8 cellular contexts compared by ENCODE assay signal in the genomic region with DNA sequence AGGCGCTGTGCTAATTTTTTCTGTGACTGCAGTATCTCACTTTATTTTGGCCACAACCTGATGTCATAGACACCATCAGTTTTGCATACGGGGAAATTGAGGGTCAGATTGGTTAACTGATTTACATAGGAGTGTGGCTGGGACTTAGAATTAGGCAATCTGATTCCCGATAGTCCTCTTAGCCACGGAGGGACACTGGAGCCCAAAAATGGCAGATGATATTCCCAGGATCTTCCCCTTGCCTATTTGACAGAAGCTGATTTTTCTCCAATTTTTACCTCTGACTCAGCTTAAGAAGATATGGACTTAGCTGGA. TPM values are rescaled to one million over a fixed set of nuclear protein-coding genes. Genes with fewer than 3 reads are reported as not detected.
DNase-seq lines count a peak whose midpoint lies in the region; FAIRE-seq and TF ChIP-seq lines count a peak whose summit lies in the region.

No MANE protein-coding gene starts in this region.

- H3K4me1 ChIP-seq in PC-9 (replicated peaks; ENCODE audit: insufficient read depth), result peaks cover 67% of the 10 kb centered on the region
- peaks cover 0 to 3% of the 10 kb centered on the region in 2 donors for H3K4me1 ChIP-seq in esophagus (ENCODE audit: control insufficient read depth in 2 of 2, insufficient read depth in 2 of 2, low read length in 1 of 2)
- H3K4me1 ChIP-seq in prostate gland (replicated peaks), result peaks cover 8% of the 10 kb centered on the region

- H3F3A ChIP-seq in PC-9 (ENCODE audit: insufficient read depth, low read depth), result peaks cover 28% of the 10 kb centered on the region

- POLR2A ChIA-PET in PC-9 (lab: Charles Lee; ENCODE audit: unreplicated experiment), result no interaction called here

- H3K4me2 ChIP-seq in PC-9, result peak overlapping the region; percentile 97

- peaks cover 24% of the 10 kb centered on the region for H4K20me1 ChIP-seq in PC-9 (ENCODE audit: insufficient read depth)

- WGBS in esophagus, 2 donors, result 5 to 12% methylated on average over 4 of the region's 4 CpGs
- 3% methylated on average over 4 of the region's 4 CpGs for whole genome bisulfite sequencing in prostate gland

- no peak for TF ChIP-seq POLR2A in prostate gland (IDR thresholded peaks at IDR 0.05)

- H3K4me1 Mint-ChIP-seq in activated CD4-positive, alpha-beta T cell treated with anti-CD3 and anti-CD28 coated beads, Interleukin-2, amount 10 ng/mL, durations not matched to agents 24 days and 14 days, result peaks cover 52% of the 10 kb centered on the region

- TF ChIP-seq CTCF in PC-9 (conservative IDR thresholded peaks at IDR 0.05) (no peak), prostate gland (IDR thresholded peaks at IDR 0.05) (no peak)

- H3K79me2 ChIP-seq in PC-9 (ENCODE audit: low read depth), result peaks cover 56% of the 10 kb centered on the region

- H3K9me3 ChIP-seq in PC-9 (ENCODE audit: insufficient read depth, low read depth) (no peaks in the 10 kb centered on the region), esophagus (ENCODE audit: control insufficient read depth in 2 of 2, insufficient read depth in 1 of 2, low read depth in 1 of 2, low read length in 1 of 2) (no peaks in the 10 kb centered on the region), prostate gland (no peaks in the 10 kb centered on the region)

- H3K4me3 ChIP-seq in PC-9 (peak overlapping the region; percentile 84), esophagus (ENCODE audit: low read depth in 1 of 2, low read length in 2 of 2) (peak overlapping the region; percentile 29 to 78), prostate gland (peak overlapping the region; percentile 92 to 94)

- H3K27ac ChIP-seq in PC-9 (no peak overlapping the region), esophagus (ENCODE audit: low read depth in 2 of 2, low read length in 1 of 2) (no peak overlapping the region), prostate gland (peak overlapping the region; percentile 87 to 88)

- peak; percentile 63 for DNase-seq in activated CD4-positive, alpha-beta T cell treated with anti-CD3 and anti-CD28 coated beads, Interleukin-2, amount 10 ng/mL, durations not matched to agents 24 days and 14 days
- DNase-seq in activated CD4-positive, alpha-beta T cell treated with anti-CD3 and anti-CD28 coated beads for 4 hours, result no peak
- no peak for DNase-seq in PC-9
- DNase-seq in prostate gland (ENCODE audit: low spot score), result no peak
- no peak for DNase-seq in cerebellar nuclear complex (lab: John Stamatoyannopoulos, UW)
- DNase-seq in NCI-H2171 (lab: John Stamatoyannopoulos, UW), result no peak
- no peak for DNase-seq in HTR-8/SVneo (ENCODE audit: insufficient read length, low spot score)

- peaks cover 18% of the 10 kb centered on the region for H3K36me3 Mint-ChIP-seq in activated CD4-positive, alpha-beta T cell treated with anti-CD3 and anti-CD28 coated beads, Interleukin-2, amount 10 ng/mL, durations not matched to agents 24 days and 14 days (ENCODE audit: low read depth)

- H2AFZ ChIP-seq in PC-9, result 0 out of 2 replicates have a peak overlapping the region, but pooled peaks have one; percentile 91

- BruUV-seq in PC-9 (replicated peaks; lab: Mats Ljungman, UMichigan), result no TSS peak

- no peaks in the 10 kb centered on the region for H3K9me2 ChIP-seq in PC-9 (ENCODE audit: insufficient read depth)

- peaks cover 6% of the 10 kb centered on the region for H3K36me3 ChIP-seq in PC-9 (ENCODE audit: low read depth)
- H3K36me3 ChIP-seq in esophagus (ENCODE audit: control insufficient read depth in 2 of 2, insufficient read depth in 2 of 2, low read length in 1 of 2), result no peaks in the 10 kb centered on the region
- no peaks in the 10 kb centered on the region for H3K36me3 ChIP-seq in prostate gland

- H3K27me3 Mint-ChIP-seq in activated CD4-positive, alpha-beta T cell treated with anti-CD3 and anti-CD28 coated beads, Interleukin-2, amount 10 ng/mL, durations not matched to agents 24 days and 14 days, result no peaks in the 10 kb centered on the region

- H3K27ac Mint-ChIP-seq in activated CD4-positive, alpha-beta T cell treated with anti-CD3 and anti-CD28 coated beads, Interleukin-2, amount 10 ng/mL, durations not matched to agents 24 days and 14 days, result peak overlapping the region; percentile 69

- H3K4me3 Mint-ChIP-seq in activated CD4-positive, alpha-beta T cell treated with anti-CD3 and anti-CD28 coated beads, Interleukin-2, amount 10 ng/mL, durations not matched to agents 24 days and 14 days, result peak overlapping the region; percentile 75

- no peak for FAIRE-seq in HTR-8/SVneo (lab: Jason Lieb, UNC)

- no peaks in the 10 kb centered on the region for H3K27me3 ChIP-seq in PC-9 (ENCODE audit: insufficient read depth, low read depth)
- H3K27me3 ChIP-seq in esophagus (ENCODE audit: control insufficient read depth in 1 of 2, insufficient read depth in 2 of 2, low read length in 2 of 2), result no peaks in the 10 kb centered on the region
- H3K27me3 ChIP-seq in prostate gland (replicated peaks; ENCODE audit: insufficient read depth), result no peaks in the 10 kb centered on the region

- CTCF ChIA-PET in PC-9 (lab: Charles Lee), result interaction anchor here (0.5 to 0.6 kb wide), 3 partner anchors 15 to 444 kb away, joined by 3 to 23 read pairs (median 3); partner anchors contain the start of gene CRLF3

- intact Hi-C loops in activated CD4-positive, alpha-beta T cell treated with anti-CD3 and anti-CD28 coated beads, Interleukin-2, amount 10 ng/mL, durations not matched to agents 24 days and 14 days (cut with micrococcal nuclease), result loop anchor here (2.0 kb wide), 1 partner anchor 39 kb away; no protein-coding TSS in a partner anchor
- intact Hi-C loops in PC-9 (cut with micrococcal nuclease; ENCODE audit: unreplicated experiment) (no loop called here), prostate gland (cut with DNase I) (no loop called here)

- no peaks in the 10 kb centered on the region for H3K9me3 Mint-ChIP-seq in activated CD4-positive, alpha-beta T cell treated with anti-CD3 and anti-CD28 coated beads, Interleukin-2, amount 10 ng/mL, durations not matched to agents 24 days and 14 days

RNA-seq across cellular contexts. Expression of gene CPD, which starts 1.3 kb away (rescaled TPM):
- 26.6 and 33.4 TPM in 2 replicates for total RNA-seq in activated CD4-positive, alpha-beta T cell treated with anti-CD3 and anti-CD28 coated beads, Interleukin-2, amount 10 ng/mL, durations not matched to agents 24 days and 14 days
- total RNA-seq in PC-9 (2021) (44.7 and 55.0 TPM in 2 replicates), prostate gland (100 to 1,000 TPM; 102 to 126 TPM)
- polyA plus RNA-seq in esophagus, result 1 to 10 TPM; 3.0 to 5.1 TPM

RNA-seq across cellular contexts. Expression of gene TMIGD1, which starts 46.2 kb away (rescaled TPM):
- not detected in 2 replicates for total RNA-seq in activated CD4-positive, alpha-beta T cell treated with anti-CD3 and anti-CD28 coated beads, Interleukin-2, amount 10 ng/mL, durations not matched to agents 24 days and 14 days
- total RNA-seq in PC-9 (2021), result not detected in 2 replicates
- polyA plus RNA-seq in esophagus, result not detected
- not detected for total RNA-seq in prostate gland

Comparison
In these comparisons a context has a peak if more than half of its experiments do, and no peak if none do; other contexts are left out.
1. H3K27ac ChIP-seq: peak in prostate gland (2 of 2); none in PC-9 (single experiment) and esophagus (0 of 2).
2. Peak in every context shown above with its lines, with median percentiles within 50 percentile points of each other: H3K4me3 ChIP-seq.